Comparison of ENCODE assay signal across 1 cellular context in the genomic region with DNA sequence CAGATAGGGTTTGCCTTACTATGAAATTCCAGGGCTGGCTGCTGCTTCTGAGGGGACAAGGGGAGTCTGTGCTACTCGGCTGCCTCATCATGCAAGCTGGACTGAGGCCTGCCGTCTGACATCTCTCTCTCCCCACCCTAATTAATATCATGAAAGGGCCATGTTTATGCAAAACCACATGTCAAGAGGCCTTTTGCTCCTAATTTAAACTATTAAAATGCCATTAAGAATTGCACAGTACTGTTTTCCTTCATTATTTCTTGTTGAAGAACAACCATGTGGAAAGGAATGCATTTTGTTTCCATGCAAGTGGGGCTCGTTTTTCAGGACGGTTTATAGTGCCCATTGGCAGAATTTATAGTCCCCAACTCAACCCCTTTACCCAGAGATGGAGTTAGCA.
TF ChIP-seq lines count a peak whose summit lies in the region.

No MANE protein-coding gene starts in this region.

TF ChIP-seq in H1, 55 proteins besides CTCF, POLR2A, EP300 and RAD21 (continued from another document):
- TF ChIP-seq SUZ12 (IDR thresholded peaks at IDR 0.05; ENCODE audit: low read length) (no peak), MAFK (IDR thresholded peaks at IDR 0.05; ENCODE audit: low read depth, low read length) (no peak), RNF2 (IDR thresholded peaks at IDR 0.05; ENCODE audit: borderline replicate concordance, low read depth, low read length, missing control alignments, poor library complexity, severe bottlenecking) (no peak), TBP (IDR thresholded peaks at IDR 0.05; ENCODE audit: low read depth, low read length) (no peak)
- TF ChIP-seq, protein P1, sequence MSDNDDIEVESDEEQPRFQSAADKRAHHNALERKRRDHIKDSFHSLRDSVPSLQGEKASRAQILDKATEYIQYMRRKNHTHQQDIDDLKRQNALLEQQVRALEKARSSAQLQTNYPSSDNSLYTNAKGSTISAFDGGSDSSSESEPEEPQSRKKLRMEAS (IDR thresholded peaks at IDR 0.05) = no peak
